ENCODE assay signal across 8 cellular contexts in the genomic region with DNA sequence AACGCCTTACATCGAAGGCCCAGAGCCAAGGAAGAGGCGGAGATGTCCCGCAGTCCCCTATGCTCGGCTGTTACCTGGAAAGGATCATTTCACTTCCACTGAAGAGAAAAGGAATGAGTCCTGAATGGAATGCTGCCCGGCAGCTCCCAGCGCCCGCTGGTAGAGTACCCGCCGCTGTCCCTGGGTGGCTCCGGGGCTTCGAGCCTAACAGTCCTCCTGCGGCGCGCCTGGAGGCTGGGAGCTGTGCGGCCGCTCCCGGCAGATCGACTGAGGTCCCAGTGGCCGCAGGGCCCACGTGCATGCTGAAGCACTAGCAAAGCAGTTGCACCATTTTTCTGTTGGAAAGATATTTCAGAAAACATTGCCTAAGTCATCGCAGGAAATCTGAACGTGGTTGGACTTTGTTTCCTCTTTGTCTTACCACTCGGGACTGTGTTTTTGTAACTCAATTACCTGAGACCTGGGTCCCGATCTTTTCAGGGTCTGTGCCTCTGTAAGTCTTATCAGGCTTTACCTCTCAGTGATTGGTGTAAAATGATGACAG. TPM values are rescaled to one million over a fixed set of nuclear protein-coding genes. Genes with fewer than 3 reads are reported as not detected.
DNase-seq lines count a peak whose midpoint lies in the region; ATAC-seq, FAIRE-seq and TF ChIP-seq lines count a peak whose summit lies in the region.

No MANE protein-coding gene starts in this region.

- H2BK120ac ChIP-seq in H1 (replicated peaks; ENCODE audit: low read depth, low read length) = no peak overlapping the region

- no peak overlapping the region for H3K14ac ChIP-seq in H1 (ENCODE audit: insufficient read length)

- FAIRE-seq in H1 (lab: Jason Lieb, UNC) = no peak

- intact Hi-C loops in transverse colon (cut with DNase I; ENCODE audit: low total_unique reads) = loop anchor here (10.0 kb wide), 1 partner anchor 374 kb away; no protein-coding TSS in a partner anchor

- H3K4me1 ChIP-seq in RWPE2 (ENCODE audit: insufficient read depth, poor library complexity, severe bottlenecking) = peaks cover 4% of the 10 kb centered on the region
- H3K4me1 ChIP-seq in H1 (replicated peaks in 1 of 4; ENCODE audit: control insufficient read depth in 3 of 4, insufficient read depth in 4 of 4, low read length in 3 of 4) = peaks cover 13 to 29% (median 15%) of the 10 kb centered on the region in 4 experiments
- H3K4me1 ChIP-seq in transverse colon = peaks cover 24 to 47% (median 41%) of the 10 kb centered on the region in 4 donors

- CTCF ChIA-PET in activated naive CD4-positive, alpha-beta T cell treated with anti-CD3 and anti-CD28 coated beads, Interleukin-2, amount 10 ng/mL, durations not matched to agents 7 days and 5 days (lab: Charles Lee) = no interaction called here
- CTCF ChIA-PET in H1 (lab: Charles Lee; ENCODE audit: partially characterized antibody) = interaction anchor here (1.1 kb wide), 2 partner anchors 16 to 382 kb away, joined by 3 read pairs; no protein-coding TSS in a partner anchor

- POLR2A ChIA-PET in H1 (lab: Charles Lee; ENCODE audit: partially characterized antibody) = interaction anchor here (0.8 to 1.4 kb wide), 3 partner anchors 13 to 290 kb away, joined by 3 to 4 read pairs (median 3); partner anchors contain the start of gene SKOR1

- no peak overlapping the region for H2BK20ac ChIP-seq in H1 (ENCODE audit: low read length)

- WGBS in H1 (ENCODE audit: extremely low coverage in 1 of 2, insufficient coverage in 1 of 2, insufficient read length in 1 of 2, insufficient replicate concordance in 2 of 2, low coverage in 1 of 2, low lambda C conversion rate in 2 of 2, missing lambda C conversion rate in 1 of 2), 2 experiments = 7% methylated on average over 25 of the region's 25 CpGs; no CpG with 5 or more reads in 1 of the 2 experiments
- 0 to 23% methylated on average over 3 to 25 of the region's 25 CpGs for WGBS in transverse colon (ENCODE audit: low coverage in 1 of 2), 2 donors

- no peak overlapping the region for H2BK5ac ChIP-seq in H1 (ENCODE audit: low read depth, low read length)

- H3K36me3 Mint-ChIP-seq in activated naive CD4-positive, alpha-beta T cell treated with anti-CD3 and anti-CD28 coated beads, Interleukin-2, amount 10 ng/mL, durations not matched to agents 7 days and 5 days = peaks cover 1% of the 10 kb centered on the region

- no peak overlapping the region for H2BK12ac ChIP-seq in H1 (ENCODE audit: low read depth, low read length)

- no peak overlapping the region for H3K4ac ChIP-seq in H1 (replicated peaks; ENCODE audit: insufficient read length, low read depth, low read length)

- H2AFZ ChIP-seq in H1 (ENCODE audit: low read length) = no peak overlapping the region

- no peak overlapping the region; the same call in 1 of the 2 replicates for H3K18ac ChIP-seq in H1 (ENCODE audit: extremely low read depth, low read length)

- H4K5ac ChIP-seq in H1 (ENCODE audit: insufficient read length, low read depth, low read length) = no peak overlapping the region

- DNase-seq in activated naive CD4-positive, alpha-beta T cell treated with anti-CD3 and anti-CD28 coated beads, Interleukin-2, amount 10 ng/mL, durations not matched to agents 7 days and 5 days = no peak
- no peak for DNase-seq in activated naive CD4-positive, alpha-beta T cell treated with anti-CD3 and anti-CD28 coated beads, Interleukin-2, amount 50 U/mL, for 16 hours
- DNase-seq in RWPE2 (ENCODE audit: low spot score) (peak; percentile 82), H1 (ENCODE audit: low read depth in 1 of 2, low spot score in 2 of 2) (peak in 1 of 2 experiments; percentile 81), midbrain (lab: John Stamatoyannopoulos, UW) (peak; percentile 66), transverse colon (peak; percentile 65), H4 (ENCODE audit: low spot score) (no peak)

- no peaks in the 10 kb centered on the region for H3K36me3 ChIP-seq in RWPE2 (ENCODE audit: low read depth)
- no peaks in the 10 kb centered on the region for H3K36me3 ChIP-seq in H1 (ENCODE audit: control insufficient read depth in 2 of 4, insufficient read depth in 4 of 4, low read length in 3 of 4)
- no peaks in the 10 kb centered on the region for H3K36me3 ChIP-seq in transverse colon

- no peak overlapping the region for H3K56ac ChIP-seq in H1 (replicated peaks; ENCODE audit: insufficient read length, low read depth, low read length)

- H3K4me3 Mint-ChIP-seq in activated naive CD4-positive, alpha-beta T cell treated with anti-CD3 and anti-CD28 coated beads, Interleukin-2, amount 10 ng/mL, durations not matched to agents 7 days and 5 days = peak overlapping the region; percentile 38

- peaks cover 24% of the 10 kb centered on the region for H3K27me3 ChIP-seq in RWPE2 (ENCODE audit: insufficient read depth, poor library complexity, severe bottlenecking)
- H3K27me3 ChIP-seq in H1 (replicated peaks in 1 of 4; ENCODE audit: control insufficient read depth in 3 of 4, extremely low read depth in 1 of 4, insufficient read depth in 3 of 4, low read length in 3 of 4) = peaks cover 31 to 57% (median 50%) of the 10 kb centered on the region in 4 experiments
- H3K27me3 ChIP-seq in transverse colon = peaks cover 24% of the 10 kb centered on the region

- H3K27ac ChIP-seq in RWPE2 (ENCODE audit: poor library complexity, severe bottlenecking) (peak overlapping the region; percentile 32), H1 (ENCODE audit: low read depth, low read length) (no peak overlapping the region), transverse colon (peak overlapping the region; percentile 97 to 100 (median 98))

- TF ChIP-seq EP300 in H1 (IDR thresholded peaks at IDR 0.05; ENCODE audit: borderline replicate concordance in 1 of 2, low read depth in 2 of 2, low read length in 2 of 2) = no peak
- no peak for TF ChIP-seq EP300 in transverse colon (IDR thresholded peaks at IDR 0.05; ENCODE audit: low read depth)

- no peak for TF ChIP-seq POLR2A in H1 (IDR thresholded peaks at IDR 0.05; ENCODE audit: control extremely low read depth in 1 of 2, low read depth in 2 of 2, low read length in 2 of 2)
- no peak for TF ChIP-seq POLR2A in transverse colon (IDR thresholded peaks at IDR 0.05)

- H2AK5ac ChIP-seq in H1 (ENCODE audit: low read depth, low read length) = no peak overlapping the region

- H3K4me3 ChIP-seq in RWPE2 (ENCODE audit: severe bottlenecking) = peak overlapping the region; percentile 93
- H3K4me3 ChIP-seq in H1 (ENCODE audit: extremely low read depth in 1 of 4, insufficient read depth in 2 of 4, low read depth in 3 of 4, low read length in 4 of 4) = peak overlapping the region; percentile 63 to 99 (median 95)
- peak overlapping the region; percentile 6 to 94 (median 84) for H3K4me3 ChIP-seq in transverse colon

- peaks cover 0 to 1% of the 10 kb centered on the region in 2 experiments for H4K20me1 ChIP-seq in H1 (replicated peaks in 1 of 2; ENCODE audit: control insufficient read depth in 1 of 2, insufficient read depth in 2 of 2, low read length in 2 of 2)

- H3K27me3 Mint-ChIP-seq in activated naive CD4-positive, alpha-beta T cell treated with anti-CD3 and anti-CD28 coated beads, Interleukin-2, amount 10 ng/mL, durations not matched to agents 7 days and 5 days = peaks cover 60% of the 10 kb centered on the region

- peaks cover 25% of the 10 kb centered on the region for H3K23me2 ChIP-seq in H1 (ENCODE audit: low read depth, low read length)

- peak overlapping the region; percentile 76 for H3K27ac Mint-ChIP-seq in activated naive CD4-positive, alpha-beta T cell treated with anti-CD3 and anti-CD28 coated beads, Interleukin-2, amount 10 ng/mL, durations not matched to agents 7 days and 5 days

- H3K9me3 ChIP-seq in RWPE2 (ENCODE audit: severe bottlenecking) (no peaks in the 10 kb centered on the region), H1 (ENCODE audit: insufficient read depth in 2 of 2, low read depth in 1 of 2, low read length in 1 of 2) (no peaks in the 10 kb centered on the region), transverse colon (no peaks in the 10 kb centered on the region)

- no peak overlapping the region for H3K9ac ChIP-seq in H1 (replicated peaks in 1 of 4; ENCODE audit: extremely low read depth in 1 of 4, low read depth in 3 of 4, low read length in 3 of 4)

- TF ChIP-seq CTCF in RWPE2 (IDR thresholded peaks at IDR 0.05; ENCODE audit: poor library complexity, severe bottlenecking) (peak; percentile 13), H1 (IDR thresholded peaks at IDR 0.05; ENCODE audit: control extremely low read depth in 1 of 3, insufficient read depth in 1 of 3, low read depth in 1 of 3, low read length in 3 of 3) (no peak), transverse colon (IDR thresholded peaks at IDR 0.05) (peak in 3 of 5 experiments; percentile 6 to 33 (median 33))

- H3K79me2 ChIP-seq in H1 (ENCODE audit: control insufficient read depth in 1 of 2, insufficient read depth in 2 of 2, low read length in 2 of 2) = no peaks in the 10 kb centered on the region

- TF ChIP-seq RAD21 in H1 (IDR thresholded peaks at IDR 0.05 in 1 of 2, conservative IDR thresholded peaks at IDR 0.05 in 1 of 2; ENCODE audit: low read depth in 2 of 2, low read length in 2 of 2) = peak in 1 of 2 experiments; percentile 28; a peak in 1 of 4 replicates

- in situ Hi-C loops in transverse colon (cut with MboI; ENCODE audit: low pct_ligation_motif_present in 1 of 4, low pct_unique_long_range_greater_than_20kb in 1 of 4, low sequenced_read_pairs in 3 of 4) = loop anchor here (10.0 to 25.0 kb wide), 5 partner anchors 324 to 902 kb away; no protein-coding TSS in a partner anchor

- no peak overlapping the region for H4K91ac ChIP-seq in H1 (replicated peaks; ENCODE audit: insufficient read length, low read length)

- H3K9me3 Mint-ChIP-seq in activated naive CD4-positive, alpha-beta T cell treated with anti-CD3 and anti-CD28 coated beads, Interleukin-2, amount 10 ng/mL, durations not matched to agents 7 days and 5 days = no peaks in the 10 kb centered on the region

- no peak overlapping the region for H4K8ac ChIP-seq in H1 (ENCODE audit: extremely low read depth, insufficient read depth, low read length)

- no peaks in the 10 kb centered on the region for H3K79me1 ChIP-seq in H1 (ENCODE audit: low read depth, low read length)

- peaks cover 57% of the 10 kb centered on the region for H3K4me1 Mint-ChIP-seq in activated naive CD4-positive, alpha-beta T cell treated with anti-CD3 and anti-CD28 coated beads, Interleukin-2, amount 10 ng/mL, durations not matched to agents 7 days and 5 days

- ATAC-seq in RWPE2 (ENCODE audit: low read depth) = peak; percentile 55
- ATAC-seq in HG02763 (IDR thresholded peaks at IDR 0.05; ENCODE audit: unreplicated experiment) = no peak

- H3K23ac ChIP-seq in H1 (ENCODE audit: insufficient read length) = no peak overlapping the region

- H2BK15ac ChIP-seq in H1 (ENCODE audit: low read length) = 0 out of 2 replicates have a peak overlapping the region, but pooled peaks have one; percentile 36

- peak overlapping the region; percentile 87 for H3K4me2 ChIP-seq in H1 (ENCODE audit: insufficient read depth in 1 of 2, low read depth in 2 of 2, low read length in 2 of 2)

RNA-seq across cellular contexts. Expression of gene RNU6-1, which starts 1.0 kb away (rescaled TPM):
- not detected in 2 replicates for total RNA-seq in H1 (2021; fragmentation: NEBNext Ultra II Directional; extraction: Animal tissue kit (Norgen Biotek cat#: 25700))
- polyA plus RNA-seq in H1 (2011; rRNA removed) = not detected in 2 replicates
- polyA plus RNA-seq in H1 (2011; cell fraction: cytosol; rRNA removed) = not detected
- polyA plus RNA-seq in H1 (2011; cell fraction: nucleus; rRNA removed) = not detected
- polyA plus RNA-seq in H1 (2012, experiment 1 of 2) = not detected in 4 replicates
- polyA plus RNA-seq in H1 (2012, experiment 2 of 2) = not detected
- polyA plus RNA-seq in H1 (2013, experiment 1 of 2) = not detected
- polyA plus RNA-seq in H1 (2013, experiment 2 of 2) = not detected
- under 0.01 TPM in 1 of 2 replicates, not detected in the other for polyA minus RNA-seq in H1 (2011; rRNA and poly(A)+ RNA removed)
- not detected for polyA minus RNA-seq in H1 (2011; cell fraction: cytosol; rRNA and poly(A)+ RNA removed)
- polyA minus RNA-seq in H1 (2011; cell fraction: nucleus; rRNA and poly(A)+ RNA removed) = not detected
- total RNA-seq in transverse colon = not detected
- total RNA-seq in H4 (2014; rRNA removed; shearing (Covaris generic)) = not detected in 2 replicates

RNA-seq across cellular contexts. Expression of gene SKOR1, which starts 13.6 kb away (rescaled TPM):
- 0.11 TPM in 2 replicates for total RNA-seq in H1 (2021; fragmentation: NEBNext Ultra II Directional; extraction: Animal tissue kit (Norgen Biotek cat#: 25700))
- 0.03 and 0.08 TPM in 2 replicates for polyA plus RNA-seq in H1 (2011; rRNA removed)
- polyA plus RNA-seq in H1 (2011; cell fraction: cytosol; rRNA removed) = 0.05 TPM
- 0.13 TPM for polyA plus RNA-seq in H1 (2011; cell fraction: nucleus; rRNA removed)
- polyA plus RNA-seq in H1 (2012, experiment 1 of 2) = 0.06 to 0.12 TPM (median 0.07 TPM) in 3 of 4 replicates, not detected in the other
- polyA plus RNA-seq in H1 (2012, experiment 2 of 2) = not detected
- polyA plus RNA-seq in H1 (2013, experiment 1 of 2) = 0.04 TPM
- 0.04 TPM for polyA plus RNA-seq in H1 (2013, experiment 2 of 2)
- not detected in 2 replicates for polyA minus RNA-seq in H1 (2011; rRNA and poly(A)+ RNA removed)
- not detected for polyA minus RNA-seq in H1 (2011; cell fraction: cytosol; rRNA and poly(A)+ RNA removed)
- 0.40 TPM for polyA minus RNA-seq in H1 (2011; cell fraction: nucleus; rRNA and poly(A)+ RNA removed)
- total RNA-seq in transverse colon = under 1 TPM in 2 of 4 donors, not detected in 2; 0.27 to 0.79 TPM
- not detected in 2 replicates for total RNA-seq in H4 (2014; rRNA removed; shearing (Covaris generic))

Comparison
In these comparisons a context has a peak if more than half of its experiments do, and no peak if none do; other contexts are left out.
1. DNase-seq: peak in RWPE2 (single experiment), midbrain (single experiment) and transverse colon (single experiment); none in activated naive CD4-positive, alpha-beta T cell treated with anti-CD3 and anti-CD28 coated beads, Interleukin-2, amount 10 ng/mL, durations not matched to agents 7 days and 5 days (single experiment), activated naive CD4-positive, alpha-beta T cell treated with anti-CD3 and anti-CD28 coated beads, Interleukin-2, amount 50 U/mL, for 16 hours (single experiment) and H4 (single experiment).
2. CTCF ChIP-seq: peak in RWPE2 (single experiment) and transverse colon (3 of 5); none in H1 (0 of 3).
3. Peak in every context shown above with its lines, with median percentiles within 50 percentile points of each other: H3K4me3 ChIP-seq.